25 cellular contexts compared by ENCODE assay signal in the genomic region with DNA sequence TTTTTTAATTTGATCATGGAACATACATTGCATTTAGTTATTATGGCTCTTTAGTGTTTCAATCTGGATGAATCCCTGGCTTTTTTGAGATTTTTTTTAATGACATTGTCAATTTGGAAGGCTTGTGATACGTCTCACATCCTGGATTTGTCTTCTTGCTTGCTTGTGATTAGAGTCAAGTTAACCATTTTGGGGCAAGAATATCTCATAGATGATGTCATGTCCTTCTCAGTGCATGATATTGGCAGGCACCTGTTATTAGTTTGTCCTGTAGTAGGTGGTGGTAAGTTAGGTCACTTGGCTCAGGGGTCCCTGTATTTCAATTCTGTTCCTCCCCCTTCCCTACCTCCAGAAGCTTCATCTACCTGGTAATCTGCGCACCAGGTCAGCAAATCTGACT. TPM values are rescaled to one million over a fixed set of nuclear protein-coding genes. Genes with fewer than 3 reads are reported as not detected.
"Had no signal": no experiment of that assay in that cellular context is flagged by ENCODE, and none has a peak within 500 bp of the region (broad histone marks: within the 10 kb centered on the region; RNA-seq: fewer than 3 reads in every experiment).

No MANE protein-coding gene starts in this region.

- H3K27ac ChIP-seq: HL-60 had no signal

- H3K9ac ChIP-seq: SK-N-SH had no signal

- FAIRE-seq: HTR-8/SVneo, RCC 7860 had no signal

- DNase-seq: KBM-7, MV-4-11, NCI-H1048, NCI-H1105, NCI-H1417 treated with DMSO at 0.1 percent for 48 hours, NCI-H146, NCI-H1694 treated with DMSO at 0.1 percent for 48 hours, NCI-H1930, NCI-H2081, NCI-H2171, NCI-H226, NCI-H446, NCI-H510A, NCI-H524 treated with DMSO at 0.1 percent for 48 hours, NCI-H69, NCI-H774, RPMI8226, SHP77, SK-N-SH, SW 1271 had no signal

- H3K4me2 ChIP-seq: SK-N-SH had no signal

- H3K9me3 ChIP-seq: SK-N-SH had no signal

RNA-seq across cellular contexts. Expression of gene PSD2, which starts 3.3 kb away (rescaled TPM):
- total RNA-seq: LHCN-M2, MCF 10A had no signal
